27 cellular contexts compared by ENCODE assay signal in genomic region chr21:27260728-27261127, GRCh38.
DNase-seq lines count a peak whose midpoint lies in the region; ATAC-seq, FAIRE-seq and TF ChIP-seq lines count a peak whose summit lies in the region.
"Had no signal": no experiment of that assay in that cellular context is flagged by ENCODE, and none has a peak within 500 bp of the region (broad histone marks: within the 10 kb centered on the region; RNA-seq: fewer than 3 reads in every experiment).

No MANE protein-coding gene starts in this region.

- H3K36me3 Mint-ChIP-seq in glutamatergic neuron (ENCODE audit: unreplicated experiment) = no peaks in the 10 kb centered on the region
- no peaks in the 10 kb centered on the region for H3K36me3 Mint-ChIP-seq in activated CD4-positive, alpha-beta T cell treated with anti-CD3 and anti-CD28 coated beads, Interleukin-2, amount 10 ng/mL, durations not matched to agents 7 days and 5 days (ENCODE audit: low read depth)
- H3K36me3 Mint-ChIP-seq: CD14-positive monocyte; CD4-positive, alpha-beta memory T cell; CD4-positive, CD25-positive, alpha-beta regulatory T cell; CD8-positive, alpha-beta memory T cell had no signal

- H3K27ac ChIP-seq in A549 = no peak overlapping the region
- H3K27ac ChIP-seq: BLaER1 had no signal

- POLR2A ChIA-PET in A549 (lab: Yijun Ruan, JAX) = no interaction called here
- POLR2A ChIA-PET in activated CD4-positive, alpha-beta T cell treated with anti-CD3 and anti-CD28 coated beads, Interleukin-2, amount 10 ng/mL, durations not matched to agents 7 days and 5 days (lab: Charles Lee) = no interaction called here

- no peak for TF ChIP-seq RAD21 in A549 (conservative IDR thresholded peaks at IDR 0.05 in 1 of 2, IDR thresholded peaks at IDR 0.05 in 1 of 2)

- no peak for TF ChIP-seq CTCF in A549 (IDR thresholded peaks at IDR 0.05)
- TF ChIP-seq CTCF in glutamatergic neuron (IDR thresholded peaks at IDR 0.05; ENCODE audit: partially characterized antibody, unreplicated experiment) = no peak

- H3K4me3 ChIP-seq in A549 = no peak overlapping the region
- H3K4me3 ChIP-seq: BLaER1 had no signal

- ATAC-seq in A549 = no peak
- no peak for ATAC-seq in HG02885 (IDR thresholded peaks at IDR 0.05; ENCODE audit: poor library complexity, unreplicated experiment)

- H3K9me3 ChIP-seq in A549 = no peaks in the 10 kb centered on the region
- H3K9me3 ChIP-seq: BE2C, BLaER1 had no signal

- no peak overlapping the region for H3K27ac Mint-ChIP-seq in glutamatergic neuron (ENCODE audit: unreplicated experiment)
- no peak overlapping the region for H3K27ac Mint-ChIP-seq in activated CD4-positive, alpha-beta T cell treated with anti-CD3 and anti-CD28 coated beads, Interleukin-2, amount 10 ng/mL, durations not matched to agents 7 days and 5 days
- H3K27ac Mint-ChIP-seq: CD14-positive monocyte; CD4-positive, alpha-beta memory T cell; CD4-positive, CD25-positive, alpha-beta regulatory T cell; CD8-positive, alpha-beta memory T cell had no signal

- CTCF ChIA-PET in A549 (lab: Yijun Ruan, JAX) = no interaction called here
- CTCF ChIA-PET in activated CD4-positive, alpha-beta T cell treated with anti-CD3 and anti-CD28 coated beads, Interleukin-2, amount 10 ng/mL, durations not matched to agents 7 days and 5 days (lab: Charles Lee) = no interaction called here

- H3K4me1 ChIP-seq in A549 = no peaks in the 10 kb centered on the region
- H3K4me1 ChIP-seq: BE2C, BLaER1 had no signal

- WGBS in A549 (ENCODE audit: missing lambda C conversion rate) = 0% methylated on average over 2 of the region's 2 CpGs

- no peaks in the 10 kb centered on the region for H3K27me3 Mint-ChIP-seq in glutamatergic neuron (ENCODE audit: unreplicated experiment)
- no peaks in the 10 kb centered on the region for H3K27me3 Mint-ChIP-seq in activated CD4-positive, alpha-beta T cell treated with anti-CD3 and anti-CD28 coated beads, Interleukin-2, amount 10 ng/mL, durations not matched to agents 7 days and 5 days
- H3K27me3 Mint-ChIP-seq: CD4-positive, alpha-beta memory T cell; CD4-positive, CD25-positive, alpha-beta regulatory T cell; CD8-positive, alpha-beta memory T cell had no signal

- no peak overlapping the region for H3K4me3 Mint-ChIP-seq in glutamatergic neuron (ENCODE audit: unreplicated experiment)
- no peak overlapping the region for H3K4me3 Mint-ChIP-seq in activated CD4-positive, alpha-beta T cell treated with anti-CD3 and anti-CD28 coated beads, Interleukin-2, amount 10 ng/mL, durations not matched to agents 7 days and 5 days
- H3K4me3 Mint-ChIP-seq: CD14-positive monocyte; CD4-positive, alpha-beta memory T cell; CD4-positive, CD25-positive, alpha-beta regulatory T cell; CD8-positive, alpha-beta memory T cell had no signal

- H3K4me2 ChIP-seq in A549 = no peak overlapping the region
- H3K4me2 ChIP-seq: BLaER1 had no signal

- in situ Hi-C loops in G401 (cut with HindIII; ENCODE audit: low sequenced_read_pairs) = no loop called here

- TF ChIP-seq POLR2A in A549 (IDR thresholded peaks at IDR 0.05; ENCODE audit: low read length) = no peak

- TF ChIP-seq EP300 in A549 (IDR thresholded peaks at IDR 0.05) = no peak

- FAIRE-seq in A549 (lab: Jason Lieb, UNC) (no peak), colon (lab: Jason Lieb, UNC) (peak; percentile 53), frontal cortex (lab: Jason Lieb, UNC) (peak; percentile 71)
- FAIRE-seq: G401.6, GM12891, GM19239 had no signal

- no peaks in the 10 kb centered on the region for H3K9me3 Mint-ChIP-seq in glutamatergic neuron (ENCODE audit: unreplicated experiment)
- H3K9me3 Mint-ChIP-seq in activated CD4-positive, alpha-beta T cell treated with anti-CD3 and anti-CD28 coated beads, Interleukin-2, amount 10 ng/mL, durations not matched to agents 7 days and 5 days = peaks cover 5% of the 10 kb centered on the region

- no peaks in the 10 kb centered on the region for H3K4me1 Mint-ChIP-seq in glutamatergic neuron (ENCODE audit: low read depth, unreplicated experiment)
- H3K4me1 Mint-ChIP-seq in activated CD4-positive, alpha-beta T cell treated with anti-CD3 and anti-CD28 coated beads, Interleukin-2, amount 10 ng/mL, durations not matched to agents 7 days and 5 days = no peaks in the 10 kb centered on the region
- H3K4me1 Mint-ChIP-seq: CD14-positive monocyte; CD4-positive, alpha-beta memory T cell; CD4-positive, CD25-positive, alpha-beta regulatory T cell; CD8-positive, alpha-beta memory T cell had no signal

- DNase-seq in A549 (ENCODE audit: low read depth in 1 of 2, low spot score in 1 of 2) = no peak
- no peak for DNase-seq in frontal cortex (ENCODE audit: low spot score in 2 of 2)
- no peak for DNase-seq in glutamatergic neuron
- DNase-seq in G401 (ENCODE audit: low spot score) = no peak
- no peak for DNase-seq in activated CD4-positive, alpha-beta T cell treated with anti-CD3 and anti-CD28 coated beads, Interleukin-2, amount 10 ng/mL, durations not matched to agents 7 days and 5 days
- DNase-seq: 8988T; ACHN; BE2C; C1 segment of cervical spinal cord; CD4-positive, alpha-beta memory T cell; CD4-positive, CD25-positive, alpha-beta regulatory T cell; CD8-positive, alpha-beta memory T cell; COR-L47; DMS 273 treated with DMSO at 0.1 percent for 48 hours; DMS153; DMS53; DMS79; DND-41; EL; GF-D8 had no signal

TF ChIP-seq in A549, 52 proteins besides CTCF, POLR2A, EP300 and RAD21:
- TF ChIP-seq ELK1 (IDR thresholded peaks at IDR 0.05; ENCODE audit: low read depth, low read length) (no peak), ZC3H11A (IDR thresholded peaks at IDR 0.05) (peak; percentile 61), TP53 (CRISPR knock-in tag; IDR thresholded peaks at IDR 0.05) (no peak)
